In genomic region chr5:34522599-34523381, GRCh38 we compare ENCODE assay signal across 8 cellular contexts.
DNase-seq lines count a peak whose midpoint lies in the region; ATAC-seq and TF ChIP-seq lines count a peak whose summit lies in the region.

No MANE protein-coding gene starts in this region.

- H3K4me3 ChIP-seq in GM06990 (replicated peaks; ENCODE audit: low read depth, low read length) = no peak overlapping the region
- H3K4me3 ChIP-seq in psoas muscle = no peak overlapping the region

- H3K18ac ChIP-seq in H9 (ENCODE audit: insufficient read length, low read depth, low read length) = no peak overlapping the region

- H3K36me3 ChIP-seq in GM06990 (ENCODE audit: control insufficient read depth, insufficient read depth, low read length) = no peaks in the 10 kb centered on the region
- H3K36me3 ChIP-seq in psoas muscle (ENCODE audit: insufficient read depth in 1 of 2, low read depth in 1 of 2) = no peaks in the 10 kb centered on the region

- no peak overlapping the region for H2AFZ ChIP-seq in H9 (ENCODE audit: low read length)

- H2BK15ac ChIP-seq in H9 (ENCODE audit: low read depth, low read length) = no peak overlapping the region

- no peak overlapping the region for H3K4me2 ChIP-seq in H9 (ENCODE audit: insufficient read depth, insufficient read length, low read length)

- no peak overlapping the region for H3K4me3 Mint-ChIP-seq in H9
- no peak overlapping the region for H3K4me3 Mint-ChIP-seq in activated naive CD4-positive, alpha-beta T cell treated with anti-CD3 and anti-CD28 coated beads, Interleukin-2, amount 10 ng/mL, durations not matched to agents 7 days and 5 days

- no peak overlapping the region for H3K4ac ChIP-seq in H9 (ENCODE audit: low read depth, low read length)

- no peak overlapping the region for H3T11ph ChIP-seq in H9 (ENCODE audit: low read length)

- WGBS in H9 (ENCODE audit: extremely low coverage, insufficient read length, low lambda C conversion rate) = no CpG with 5 or more reads among the region's 11 CpGs
- 37 to 50% (median 40%) methylated on average over 11 of the region's 11 CpGs for WGBS in psoas muscle, 3 donors

- H3K14ac ChIP-seq in H9 (ENCODE audit: insufficient read depth, low read length) = no peak overlapping the region

- H2BK20ac ChIP-seq in H9 (ENCODE audit: low read depth, low read length, poor library complexity, severe bottlenecking) = no peak overlapping the region

- no peaks in the 10 kb centered on the region for H4K20me1 ChIP-seq in H9 (ENCODE audit: control insufficient read depth, insufficient read depth, insufficient read length)

- TF ChIP-seq CTCF in GM06990 (IDR thresholded peaks at IDR 0.05; ENCODE audit: insufficient read depth, low read length, poor library complexity, severe bottlenecking) = peak; percentile 67
- TF ChIP-seq CTCF in H9 (conservative IDR thresholded peaks at IDR 0.05) = peak; percentile 83
- peak; percentile 72 for TF ChIP-seq CTCF in psoas muscle (IDR thresholded peaks at IDR 0.05)

- no peaks in the 10 kb centered on the region for H3K36me3 Mint-ChIP-seq in H9 (ENCODE audit: insufficient read depth in 1 of 3, low read depth in 3 of 3)
- no peaks in the 10 kb centered on the region for H3K36me3 Mint-ChIP-seq in activated naive CD4-positive, alpha-beta T cell treated with anti-CD3 and anti-CD28 coated beads, Interleukin-2, amount 10 ng/mL, durations not matched to agents 7 days and 5 days

- H3K4me1 Mint-ChIP-seq in H9 = peaks cover 26 to 27% of the 10 kb centered on the region in 2 experiments
- no peaks in the 10 kb centered on the region for H3K4me1 Mint-ChIP-seq in activated naive CD4-positive, alpha-beta T cell treated with anti-CD3 and anti-CD28 coated beads, Interleukin-2, amount 10 ng/mL, durations not matched to agents 7 days and 5 days

- H2BK5ac ChIP-seq in H9 (ENCODE audit: insufficient read length, low read length) = no peak overlapping the region

- H4K5ac ChIP-seq in H9 (ENCODE audit: insufficient read length, low read depth, low read length) = no peak overlapping the region

- no peaks in the 10 kb centered on the region for H3K27me3 Mint-ChIP-seq in H9 (ENCODE audit: low read depth)
- no peaks in the 10 kb centered on the region for H3K27me3 Mint-ChIP-seq in activated naive CD4-positive, alpha-beta T cell treated with anti-CD3 and anti-CD28 coated beads, Interleukin-2, amount 10 ng/mL, durations not matched to agents 7 days and 5 days

- H3K9me3 ChIP-seq in H9 (ENCODE audit: control insufficient read depth, low read depth, low read length) = no peaks in the 10 kb centered on the region
- no peaks in the 10 kb centered on the region for H3K9me3 ChIP-seq in psoas muscle

- H4K8ac ChIP-seq in H9 (replicated peaks; ENCODE audit: insufficient read length, low read depth, low read length) = no peak overlapping the region

- peak in 3 of 4 donors; percentile 65 to 83 (median 70) for ATAC-seq in psoas muscle
- ATAC-seq in HG03108 (IDR thresholded peaks at IDR 0.05; ENCODE audit: unreplicated experiment) = no peak

- intact Hi-C loops in head of caudate nucleus (cut with DNase I) = loop anchor here (10.0 kb wide), 1 partner anchor 372 kb away; no protein-coding TSS in a partner anchor
- intact Hi-C loops in psoas muscle (cut with DNase I) = loop anchor here (2.0 to 10.0 kb wide), 3 partner anchors 375 to 482 kb away; no protein-coding TSS in a partner anchor

- peak overlapping the region; percentile 79 for H3K27ac ChIP-seq in H9 (ENCODE audit: insufficient read length, low read depth, low read length)
- no peak overlapping the region for H3K27ac ChIP-seq in psoas muscle

- H3K4me1 ChIP-seq in H9 (ENCODE audit: insufficient read depth, low read length) (peaks cover 3% of the 10 kb centered on the region; the same call in 1 of the 2 replicates), psoas muscle (no peaks in the 10 kb centered on the region)

- no peaks in the 10 kb centered on the region for H3K79me2 ChIP-seq in H9 (ENCODE audit: insufficient read depth, low read length)

- no peak overlapping the region for H3K56ac ChIP-seq in H9 (ENCODE audit: insufficient read length, low read depth, low read length)

- no peak overlapping the region for H2BK12ac ChIP-seq in H9 (ENCODE audit: insufficient read length, low read depth, low read length)

- CTCF ChIA-PET in activated naive CD4-positive, alpha-beta T cell treated with anti-CD3 and anti-CD28 coated beads, Interleukin-2, amount 10 ng/mL, durations not matched to agents 7 days and 5 days (lab: Charles Lee) = interaction anchor here (0.6 to 3.2 kb wide), 24 partner anchors 8 to 1403 kb away, joined by 3 to 32 read pairs (median 5); partner anchors contain the start of gene TTC23L

- H3K23ac ChIP-seq in H9 (ENCODE audit: insufficient read length, low read depth, low read length) = no peak overlapping the region

- H3K9me3 Mint-ChIP-seq in H9 = no peaks in the 10 kb centered on the region
- no peaks in the 10 kb centered on the region for H3K9me3 Mint-ChIP-seq in activated naive CD4-positive, alpha-beta T cell treated with anti-CD3 and anti-CD28 coated beads, Interleukin-2, amount 10 ng/mL, durations not matched to agents 7 days and 5 days

- no peak overlapping the region for H2BK120ac ChIP-seq in H9 (ENCODE audit: low read depth, low read length, poor library complexity, severe bottlenecking)

- DNase-seq in GM06990 (ENCODE audit: extremely low read depth, insufficient read length) = no peak
- DNase-seq in H9 = peak; percentile 92
- peak; percentile 82 for DNase-seq in LoVo (ENCODE audit: low spot score)
- peak; percentile 76 to 83 for DNase-seq in SHP77 (lab: John Stamatoyannopoulos, UW)
- peak; percentile 65 for DNase-seq in activated naive CD4-positive, alpha-beta T cell treated with anti-CD3 and anti-CD28 coated beads, Interleukin-2, amount 10 ng/mL, durations not matched to agents 7 days and 5 days
- peak; percentile 25 to 93 (median 79) for DNase-seq in head of caudate nucleus
- peak in 1 of 2 donors; percentile 42 for DNase-seq in psoas muscle

- no peaks in the 10 kb centered on the region for H3K27me3 ChIP-seq in GM06990 (replicated peaks; ENCODE audit: control insufficient read depth, insufficient read depth, low read length)
- no peaks in the 10 kb centered on the region for H3K27me3 ChIP-seq in H9 (ENCODE audit: insufficient read depth, low read length)
- no peaks in the 10 kb centered on the region for H3K27me3 ChIP-seq in psoas muscle (ENCODE audit: insufficient read depth in 3 of 3, low read length in 2 of 3)

- no peak overlapping the region for H3K9ac ChIP-seq in H9 (ENCODE audit: extremely low read depth, insufficient read length, low read length)

- H3K79me1 ChIP-seq in H9 (ENCODE audit: insufficient read depth, low read depth, low read length, poor library complexity, severe bottlenecking) = no peaks in the 10 kb centered on the region

- no peak overlapping the region for H2AK5ac ChIP-seq in H9 (ENCODE audit: insufficient read length, low read length)

- H3K23me2 ChIP-seq in H9 (ENCODE audit: insufficient read length, low read depth, low read length, poor library complexity, severe bottlenecking) = no peaks in the 10 kb centered on the region

- H4K91ac ChIP-seq in H9 (ENCODE audit: insufficient read length, low read depth, low read length) = no peak overlapping the region

- H3K27ac Mint-ChIP-seq in H9 = peak overlapping the region; percentile 76 to 96 (median 90)
- H3K27ac Mint-ChIP-seq in activated naive CD4-positive, alpha-beta T cell treated with anti-CD3 and anti-CD28 coated beads, Interleukin-2, amount 10 ng/mL, durations not matched to agents 7 days and 5 days = no peak overlapping the region
